ENCODE assay signal across 1 cellular context in the genomic region with DNA sequence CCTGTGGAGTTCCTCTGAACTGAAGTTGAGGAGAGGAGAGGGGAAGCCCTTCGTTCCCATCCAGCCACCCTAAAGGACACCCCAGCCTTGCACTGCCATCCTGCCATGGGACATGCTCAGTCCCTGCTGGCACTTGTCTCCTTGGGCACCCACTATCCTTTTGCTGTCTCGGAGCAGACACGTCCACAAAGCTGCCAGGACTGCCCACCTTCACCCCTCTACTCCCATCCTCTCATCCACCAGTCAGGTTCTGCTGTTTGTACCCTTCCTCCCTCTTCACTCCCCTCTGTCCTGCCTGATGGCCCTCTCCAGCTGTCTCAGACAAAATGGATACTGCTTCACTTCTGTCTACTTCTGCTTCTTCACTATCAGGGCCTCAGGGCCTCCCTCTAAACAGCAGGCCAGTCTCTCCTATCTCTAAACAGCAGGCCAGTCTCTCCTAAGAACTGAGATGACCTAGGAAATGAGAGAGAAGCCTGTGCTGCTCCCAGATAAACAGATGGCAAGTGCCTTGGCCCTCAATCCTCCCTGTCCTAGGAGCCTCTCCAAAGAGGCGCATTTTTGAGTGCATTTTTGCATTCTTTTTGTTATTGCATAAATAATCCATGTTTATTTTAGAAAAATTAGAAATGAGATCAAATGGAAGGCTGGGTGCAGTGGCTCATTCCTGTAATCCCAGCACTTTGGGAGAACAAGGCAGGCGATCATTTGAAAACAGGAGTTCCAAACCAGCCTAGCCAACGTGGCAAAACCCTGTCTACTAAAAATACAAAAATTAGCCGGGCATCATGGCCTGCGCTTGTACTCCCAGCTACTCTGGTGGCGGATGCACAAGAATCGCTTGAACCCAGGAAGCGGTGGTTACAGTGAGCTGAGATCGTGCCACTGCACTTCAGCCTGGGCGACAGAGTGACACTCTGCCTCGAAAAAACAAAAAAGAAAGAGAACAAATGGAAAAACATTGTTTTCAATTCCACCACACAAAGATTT.
TF ChIP-seq lines count a peak whose summit lies in the region.

No MANE protein-coding gene starts in this region.

TF ChIP-seq in K562, 482 proteins besides CTCF, POLR2A, EP300 and RAD21 (continued from another document and continues in another):
- TF ChIP-seq, protein P1, sequence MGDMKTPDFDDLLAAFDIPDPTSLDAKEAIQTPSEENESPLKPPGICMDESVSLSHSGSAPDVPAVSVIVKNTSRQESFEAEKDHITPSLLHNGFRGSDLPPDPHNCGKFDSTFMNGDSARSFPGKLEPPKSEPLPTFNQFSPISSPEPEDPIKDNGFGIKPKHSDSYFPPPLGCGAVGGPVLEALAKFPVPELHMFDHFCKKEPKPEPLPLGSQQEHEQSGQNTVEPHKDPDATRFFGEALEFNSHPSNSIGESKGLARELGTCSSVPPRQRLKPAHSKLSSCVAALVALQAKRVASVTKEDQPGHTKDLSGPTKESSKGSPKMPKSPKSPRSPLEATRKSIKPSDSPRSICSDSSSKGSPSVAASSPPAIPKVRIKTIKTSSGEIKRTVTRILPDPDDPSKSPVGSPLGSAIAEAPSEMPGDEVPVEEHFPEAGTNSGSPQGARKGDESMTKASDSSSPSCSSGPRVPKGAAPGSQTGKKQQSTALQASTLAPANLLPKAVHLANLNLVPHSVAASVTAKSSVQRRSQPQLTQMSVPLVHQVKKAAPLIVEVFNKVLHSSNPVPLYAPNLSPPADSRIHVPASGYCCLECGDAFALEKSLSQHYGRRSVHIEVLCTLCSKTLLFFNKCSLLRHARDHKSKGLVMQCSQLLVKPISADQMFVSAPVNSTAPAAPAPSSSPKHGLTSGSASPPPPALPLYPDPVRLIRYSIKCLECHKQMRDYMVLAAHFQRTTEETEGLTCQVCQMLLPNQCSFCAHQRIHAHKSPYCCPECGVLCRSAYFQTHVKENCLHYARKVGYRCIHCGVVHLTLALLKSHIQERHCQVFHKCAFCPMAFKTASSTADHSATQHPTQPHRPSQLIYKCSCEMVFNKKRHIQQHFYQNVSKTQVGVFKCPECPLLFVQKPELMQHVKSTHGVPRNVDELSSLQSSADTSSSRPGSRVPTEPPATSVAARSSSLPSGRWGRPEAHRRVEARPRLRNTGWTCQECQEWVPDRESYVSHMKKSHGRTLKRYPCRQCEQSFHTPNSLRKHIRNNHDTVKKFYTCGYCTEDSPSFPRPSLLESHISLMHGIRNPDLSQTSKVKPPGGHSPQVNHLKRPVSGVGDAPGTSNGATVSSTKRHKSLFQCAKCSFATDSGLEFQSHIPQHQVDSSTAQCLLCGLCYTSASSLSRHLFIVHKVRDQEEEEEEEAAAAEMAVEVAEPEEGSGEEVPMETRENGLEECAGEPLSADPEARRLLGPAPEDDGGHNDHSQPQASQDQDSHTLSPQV (IDR thresholded peaks at IDR 0.05), result peak; percentile 99
- TF ChIP-seq TCF7L2 (IDR thresholded peaks at IDR 0.05; ENCODE audit: low read depth, low read length) (no peak), GABPA (tag; conservative IDR thresholded peaks at IDR 0.05; ENCODE audit: low read depth) (peak; percentile 50; the same call in 1 of the 2 replicates), ZNF239 (CRISPR knock-in tag; IDR thresholded peaks at IDR 0.05) (peak; percentile 91), PHF8 (IDR thresholded peaks at IDR 0.05; ENCODE audit: borderline replicate concordance, low read length) (peak; percentile 52; the same call in 1 of the 2 replicates), NFIX (CRISPR knock-in tag; IDR thresholded peaks at IDR 0.05; ENCODE audit: low read depth) (no peak), ATF7 (IDR thresholded peaks at IDR 0.05) (peak; percentile 80), BCOR (IDR thresholded peaks at IDR 0.05) (peak; percentile 91), DACH1 (IDR thresholded peaks at IDR 0.05; ENCODE audit: partially characterized antibody) (peak; percentile 91), ARNT (IDR thresholded peaks at IDR 0.05) (peak; percentile 99), ZNF79 (CRISPR knock-in tag; IDR thresholded peaks at IDR 0.05; ENCODE audit: low read depth) (peak; percentile 74), ZNF354B (CRISPR knock-in tag; IDR thresholded peaks at IDR 0.05) (peak; percentile 67; the same call in 1 of the 2 replicates), ADNP (tag; IDR thresholded peaks at IDR 0.05) (peak; percentile 84), EGR1 (conservative IDR thresholded peaks at IDR 0.05) (0 out of 2 replicates have a peak, but pooled peaks have one; percentile 33), ILF3 (IDR thresholded peaks at IDR 0.05; ENCODE audit: borderline replicate concordance) (0 out of 2 replicates have a peak, but pooled peaks have one; percentile 57), NFATC3 (IDR thresholded peaks at IDR 0.05) (peak; percentile 93; the same call in 1 of the 2 replicates), KDM1A (IDR thresholded peaks at IDR 0.05) (peak; percentile 95 to 97), YY1 (IDR thresholded peaks at IDR 0.05; ENCODE audit: borderline replicate concordance in 1 of 3, control insufficient read depth in 1 of 3, extremely low read depth in 1 of 3, insufficient read depth in 3 of 3, insufficient read length in 1 of 3, insufficient replicate concordance in 2 of 3, low read depth in 1 of 3, low read length in 2 of 3) (peak; percentile 56 to 95 (median 75)), MCM5 (IDR thresholded peaks at IDR 0.05; ENCODE audit: low read depth) (no peak), EP400 (IDR thresholded peaks at IDR 0.05) (peak; percentile 79), ZNF143 (CRISPR knock-in tag; IDR thresholded peaks at IDR 0.05) (no peak; the same call in 1 of the 2 replicates), ZNF212 (CRISPR knock-in tag; IDR thresholded peaks at IDR 0.05) (no peak), FOXK1 (CRISPR knock-in tag; IDR thresholded peaks at IDR 0.05; ENCODE audit: borderline replicate concordance) (no peak), HEY1 (CRISPR knock-in tag; IDR thresholded peaks at IDR 0.05; ENCODE audit: borderline replicate concordance) (peak; percentile 92), ZNF134 (CRISPR knock-in tag; conservative IDR thresholded peaks at IDR 0.05) (peak; percentile 61), ESRRA (IDR thresholded peaks at IDR 0.05; ENCODE audit: borderline replicate concordance, low read depth) (peak; percentile 66; the same call in 1 of the 2 replicates), PTTG1 (tag; IDR thresholded peaks at IDR 0.05; ENCODE audit: low read depth) (peak; percentile 79), ZNF586 (CRISPR knock-in tag; conservative IDR thresholded peaks at IDR 0.05) (no peak), ZNF584 (CRISPR knock-in tag; IDR thresholded peaks at IDR 0.05; ENCODE audit: low read depth) (peak; percentile 97), SREBF2 (CRISPR knock-in tag; IDR thresholded peaks at IDR 0.05) (no peak)
- TF ChIP-seq, protein P2, sequence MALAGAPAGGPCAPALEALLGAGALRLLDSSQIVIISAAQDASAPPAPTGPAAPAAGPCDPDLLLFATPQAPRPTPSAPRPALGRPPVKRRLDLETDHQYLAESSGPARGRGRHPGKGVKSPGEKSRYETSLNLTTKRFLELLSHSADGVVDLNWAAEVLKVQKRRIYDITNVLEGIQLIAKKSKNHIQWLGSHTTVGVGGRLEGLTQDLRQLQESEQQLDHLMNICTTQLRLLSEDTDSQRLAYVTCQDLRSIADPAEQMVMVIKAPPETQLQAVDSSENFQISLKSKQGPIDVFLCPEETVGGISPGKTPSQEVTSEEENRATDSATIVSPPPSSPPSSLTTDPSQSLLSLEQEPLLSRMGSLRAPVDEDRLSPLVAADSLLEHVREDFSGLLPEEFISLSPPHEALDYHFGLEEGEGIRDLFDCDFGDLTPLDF (CRISPR knock-in tag; IDR thresholded peaks at IDR 0.05), result peak; percentile 58; the same call in 1 of the 2 replicates
- TF ChIP-seq, protein P3, sequence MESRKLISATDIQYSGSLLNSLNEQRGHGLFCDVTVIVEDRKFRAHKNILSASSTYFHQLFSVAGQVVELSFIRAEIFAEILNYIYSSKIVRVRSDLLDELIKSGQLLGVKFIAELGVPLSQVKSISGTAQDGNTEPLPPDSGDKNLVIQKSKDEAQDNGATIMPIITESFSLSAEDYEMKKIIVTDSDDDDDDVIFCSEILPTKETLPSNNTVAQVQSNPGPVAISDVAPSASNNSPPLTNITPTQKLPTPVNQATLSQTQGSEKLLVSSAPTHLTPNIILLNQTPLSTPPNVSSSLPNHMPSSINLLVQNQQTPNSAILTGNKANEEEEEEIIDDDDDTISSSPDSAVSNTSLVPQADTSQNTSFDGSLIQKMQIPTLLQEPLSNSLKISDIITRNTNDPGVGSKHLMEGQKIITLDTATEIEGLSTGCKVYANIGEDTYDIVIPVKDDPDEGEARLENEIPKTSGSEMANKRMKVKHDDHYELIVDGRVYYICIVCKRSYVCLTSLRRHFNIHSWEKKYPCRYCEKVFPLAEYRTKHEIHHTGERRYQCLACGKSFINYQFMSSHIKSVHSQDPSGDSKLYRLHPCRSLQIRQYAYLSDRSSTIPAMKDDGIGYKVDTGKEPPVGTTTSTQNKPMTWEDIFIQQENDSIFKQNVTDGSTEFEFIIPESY (CRISPR knock-in tag; IDR thresholded peaks at IDR 0.05), result peak; percentile 83
- TF ChIP-seq, protein P4, sequence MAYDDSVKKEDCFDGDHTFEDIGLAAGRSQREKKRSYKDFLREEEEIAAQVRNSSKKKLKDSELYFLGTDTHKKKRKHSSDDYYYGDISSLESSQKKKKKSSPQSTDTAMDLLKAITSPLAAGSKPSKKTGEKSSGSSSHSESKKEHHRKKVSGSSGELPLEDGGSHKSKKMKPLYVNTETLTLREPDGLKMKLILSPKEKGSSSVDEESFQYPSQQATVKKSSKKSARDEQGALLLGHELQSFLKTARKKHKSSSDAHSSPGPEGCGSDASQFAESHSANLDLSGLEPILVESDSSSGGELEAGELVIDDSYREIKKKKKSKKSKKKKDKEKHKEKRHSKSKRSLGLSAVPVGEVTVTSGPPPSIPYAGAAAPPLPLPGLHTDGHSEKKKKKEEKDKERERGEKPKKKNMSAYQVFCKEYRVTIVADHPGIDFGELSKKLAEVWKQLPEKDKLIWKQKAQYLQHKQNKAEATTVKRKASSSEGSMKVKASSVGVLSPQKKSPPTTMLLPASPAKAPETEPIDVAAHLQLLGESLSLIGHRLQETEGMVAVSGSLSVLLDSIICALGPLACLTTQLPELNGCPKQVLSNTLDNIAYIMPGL (CRISPR knock-in tag; IDR thresholded peaks at IDR 0.05), result no peak
- TF ChIP-seq, protein P5, sequence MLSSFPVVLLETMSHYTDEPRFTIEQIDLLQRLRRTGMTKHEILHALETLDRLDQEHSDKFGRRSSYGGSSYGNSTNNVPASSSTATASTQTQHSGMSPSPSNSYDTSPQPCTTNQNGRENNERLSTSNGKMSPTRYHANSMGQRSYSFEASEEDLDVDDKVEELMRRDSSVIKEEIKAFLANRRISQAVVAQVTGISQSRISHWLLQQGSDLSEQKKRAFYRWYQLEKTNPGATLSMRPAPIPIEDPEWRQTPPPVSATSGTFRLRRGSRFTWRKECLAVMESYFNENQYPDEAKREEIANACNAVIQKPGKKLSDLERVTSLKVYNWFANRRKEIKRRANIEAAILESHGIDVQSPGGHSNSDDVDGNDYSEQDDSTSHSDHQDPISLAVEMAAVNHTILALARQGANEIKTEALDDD (IDR thresholded peaks at IDR 0.05), result peak; percentile 30; the same call in 1 of the 2 replicates
- TF ChIP-seq, protein P6, sequence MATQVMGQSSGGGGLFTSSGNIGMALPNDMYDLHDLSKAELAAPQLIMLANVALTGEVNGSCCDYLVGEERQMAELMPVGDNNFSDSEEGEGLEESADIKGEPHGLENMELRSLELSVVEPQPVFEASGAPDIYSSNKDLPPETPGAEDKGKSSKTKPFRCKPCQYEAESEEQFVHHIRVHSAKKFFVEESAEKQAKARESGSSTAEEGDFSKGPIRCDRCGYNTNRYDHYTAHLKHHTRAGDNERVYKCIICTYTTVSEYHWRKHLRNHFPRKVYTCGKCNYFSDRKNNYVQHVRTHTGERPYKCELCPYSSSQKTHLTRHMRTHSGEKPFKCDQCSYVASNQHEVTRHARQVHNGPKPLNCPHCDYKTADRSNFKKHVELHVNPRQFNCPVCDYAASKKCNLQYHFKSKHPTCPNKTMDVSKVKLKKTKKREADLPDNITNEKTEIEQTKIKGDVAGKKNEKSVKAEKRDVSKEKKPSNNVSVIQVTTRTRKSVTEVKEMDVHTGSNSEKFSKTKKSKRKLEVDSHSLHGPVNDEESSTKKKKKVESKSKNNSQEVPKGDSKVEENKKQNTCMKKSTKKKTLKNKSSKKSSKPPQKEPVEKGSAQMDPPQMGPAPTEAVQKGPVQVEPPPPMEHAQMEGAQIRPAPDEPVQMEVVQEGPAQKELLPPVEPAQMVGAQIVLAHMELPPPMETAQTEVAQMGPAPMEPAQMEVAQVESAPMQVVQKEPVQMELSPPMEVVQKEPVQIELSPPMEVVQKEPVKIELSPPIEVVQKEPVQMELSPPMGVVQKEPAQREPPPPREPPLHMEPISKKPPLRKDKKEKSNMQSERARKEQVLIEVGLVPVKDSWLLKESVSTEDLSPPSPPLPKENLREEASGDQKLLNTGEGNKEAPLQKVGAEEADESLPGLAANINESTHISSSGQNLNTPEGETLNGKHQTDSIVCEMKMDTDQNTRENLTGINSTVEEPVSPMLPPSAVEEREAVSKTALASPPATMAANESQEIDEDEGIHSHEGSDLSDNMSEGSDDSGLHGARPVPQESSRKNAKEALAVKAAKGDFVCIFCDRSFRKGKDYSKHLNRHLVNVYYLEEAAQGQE (CRISPR knock-in tag; IDR thresholded peaks at IDR 0.05; ENCODE audit: low read depth), result peak; percentile 82; the same call in 1 of the 2 replicates
- TF ChIP-seq, protein P7, sequence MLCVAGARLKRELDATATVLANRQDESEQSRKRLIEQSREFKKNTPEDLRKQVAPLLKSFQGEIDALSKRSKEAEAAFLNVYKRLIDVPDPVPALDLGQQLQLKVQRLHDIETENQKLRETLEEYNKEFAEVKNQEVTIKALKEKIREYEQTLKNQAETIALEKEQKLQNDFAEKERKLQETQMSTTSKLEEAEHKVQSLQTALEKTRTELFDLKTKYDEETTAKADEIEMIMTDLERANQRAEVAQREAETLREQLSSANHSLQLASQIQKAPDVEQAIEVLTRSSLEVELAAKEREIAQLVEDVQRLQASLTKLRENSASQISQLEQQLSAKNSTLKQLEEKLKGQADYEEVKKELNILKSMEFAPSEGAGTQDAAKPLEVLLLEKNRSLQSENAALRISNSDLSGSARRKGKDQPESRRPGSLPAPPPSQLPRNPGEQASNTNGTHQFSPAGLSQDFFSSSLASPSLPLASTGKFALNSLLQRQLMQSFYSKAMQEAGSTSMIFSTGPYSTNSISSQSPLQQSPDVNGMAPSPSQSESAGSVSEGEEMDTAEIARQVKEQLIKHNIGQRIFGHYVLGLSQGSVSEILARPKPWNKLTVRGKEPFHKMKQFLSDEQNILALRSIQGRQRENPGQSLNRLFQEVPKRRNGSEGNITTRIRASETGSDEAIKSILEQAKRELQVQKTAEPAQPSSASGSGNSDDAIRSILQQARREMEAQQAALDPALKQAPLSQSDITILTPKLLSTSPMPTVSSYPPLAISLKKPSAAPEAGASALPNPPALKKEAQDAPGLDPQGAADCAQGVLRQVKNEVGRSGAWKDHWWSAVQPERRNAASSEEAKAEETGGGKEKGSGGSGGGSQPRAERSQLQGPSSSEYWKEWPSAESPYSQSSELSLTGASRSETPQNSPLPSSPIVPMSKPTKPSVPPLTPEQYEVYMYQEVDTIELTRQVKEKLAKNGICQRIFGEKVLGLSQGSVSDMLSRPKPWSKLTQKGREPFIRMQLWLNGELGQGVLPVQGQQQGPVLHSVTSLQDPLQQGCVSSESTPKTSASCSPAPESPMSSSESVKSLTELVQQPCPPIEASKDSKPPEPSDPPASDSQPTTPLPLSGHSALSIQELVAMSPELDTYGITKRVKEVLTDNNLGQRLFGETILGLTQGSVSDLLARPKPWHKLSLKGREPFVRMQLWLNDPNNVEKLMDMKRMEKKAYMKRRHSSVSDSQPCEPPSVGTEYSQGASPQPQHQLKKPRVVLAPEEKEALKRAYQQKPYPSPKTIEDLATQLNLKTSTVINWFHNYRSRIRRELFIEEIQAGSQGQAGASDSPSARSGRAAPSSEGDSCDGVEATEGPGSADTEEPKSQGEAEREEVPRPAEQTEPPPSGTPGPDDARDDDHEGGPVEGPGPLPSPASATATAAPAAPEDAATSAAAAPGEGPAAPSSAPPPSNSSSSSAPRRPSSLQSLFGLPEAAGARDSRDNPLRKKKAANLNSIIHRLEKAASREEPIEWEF (CRISPR knock-in tag; IDR thresholded peaks at IDR 0.05), result peak; percentile 97
